ENCODE assay signal across 27 cellular contexts in the genomic region with DNA sequence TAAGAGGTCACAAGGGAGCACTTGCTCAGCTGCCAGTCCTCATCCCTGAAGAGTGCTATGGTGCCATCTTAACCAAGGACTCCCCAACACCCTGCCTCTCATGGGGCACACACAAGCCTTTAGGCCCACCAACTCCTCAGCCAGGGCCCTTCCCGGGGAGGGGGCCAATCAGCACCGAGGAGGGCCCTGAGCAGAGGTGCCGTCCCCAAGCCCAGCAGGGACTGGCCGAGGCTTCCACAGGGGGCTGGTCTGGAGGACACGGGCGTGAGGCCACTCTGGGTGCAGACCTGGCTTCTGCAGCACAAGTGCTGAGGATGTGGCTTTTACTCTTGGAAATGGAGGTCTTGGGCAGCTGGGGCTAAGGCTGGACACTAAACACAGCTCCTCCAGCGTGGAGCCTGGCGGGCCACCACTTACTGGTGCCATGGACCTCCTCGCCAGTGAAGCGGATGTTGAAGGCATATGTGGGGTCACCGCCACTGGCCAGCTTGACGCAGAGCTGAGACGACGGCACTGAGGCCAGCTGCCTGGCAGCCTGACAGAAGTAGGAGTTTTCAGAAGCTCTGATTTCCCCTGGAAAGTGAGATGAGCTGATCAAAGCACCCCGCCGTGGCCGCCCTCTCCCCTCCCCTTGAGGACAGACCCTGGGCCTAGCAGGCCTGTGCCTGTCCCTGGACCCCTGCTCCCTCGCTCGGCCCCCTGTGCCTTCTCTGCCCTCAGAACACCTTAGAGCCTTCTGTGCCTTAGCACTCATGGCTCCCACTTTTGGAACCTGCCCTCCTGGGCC. TPM values are rescaled to one million over a fixed set of nuclear protein-coding genes. Genes with fewer than 3 reads are reported as not detected.
A peak's percentile ranks its signal among the peaks of the same experiment; 100 is the strongest.
DNase-seq lines count a peak whose midpoint lies in the region; ATAC-seq and TF ChIP-seq lines count a peak whose summit lies in the region.
"Had no signal": no experiment of that assay in that cellular context is flagged by ENCODE, and none has a peak within 500 bp of the region (broad histone marks: within the 10 kb centered on the region; RNA-seq: fewer than 3 reads in every experiment).

No MANE protein-coding gene starts in this region.

- H3K36me3 Mint-ChIP-seq in activated T-cell treated with anti-CD3 and anti-CD28 coated beads, Interleukin-2, amount 50 U/mL, for 24 hours (ENCODE audit: low read depth) = peaks cover 32% of the 10 kb centered on the region
- peaks cover 9% of the 10 kb centered on the region for H3K36me3 Mint-ChIP-seq in activated T-cell treated with anti-CD3 and anti-CD28 coated beads, Interleukin-2, amount 50 U/mL, for 4 hours (ENCODE audit: insufficient read depth)
- peaks cover 0 to 8% (median 4%) of the 10 kb centered on the region in 3 donors for H3K36me3 Mint-ChIP-seq in immature natural killer cell

- no peak overlapping the region for H3K4me3 Mint-ChIP-seq in activated T-cell treated with anti-CD3 and anti-CD28 coated beads, Interleukin-2, amount 50 U/mL, for 24 hours
- H3K4me3 Mint-ChIP-seq in activated T-cell treated with anti-CD3 and anti-CD28 coated beads, Interleukin-2, amount 50 U/mL, for 4 hours = no peak overlapping the region
- no peak overlapping the region for H3K4me3 Mint-ChIP-seq in immature natural killer cell
- H3K4me3 Mint-ChIP-seq: activated naive CD8-positive, alpha-beta T cell treated with anti-CD3 and anti-CD28 coated beads for 36 hours had no signal

- no peaks in the 10 kb centered on the region for H3K27me3 Mint-ChIP-seq in activated T-cell treated with anti-CD3 and anti-CD28 coated beads, Interleukin-2, amount 50 U/mL, for 24 hours
- H3K27me3 Mint-ChIP-seq in activated T-cell treated with anti-CD3 and anti-CD28 coated beads, Interleukin-2, amount 50 U/mL, for 4 hours (ENCODE audit: low read depth) = no peaks in the 10 kb centered on the region
- peaks cover 0 to 3% (median 0%) of the 10 kb centered on the region in 3 donors for H3K27me3 Mint-ChIP-seq in immature natural killer cell (ENCODE audit: low read depth in 3 of 3)
- H3K27me3 Mint-ChIP-seq: activated naive CD8-positive, alpha-beta T cell treated with anti-CD3 and anti-CD28 coated beads for 36 hours had no signal

- H3K4me3 ChIP-seq in HEK293 (ENCODE audit: low read depth, low read length) = no peak overlapping the region
- H3K4me3 ChIP-seq: K562, Peyer's patch, SK-N-MC had no signal

- intact Hi-C loops in posterior vena cava (cut with DNase I) = no loop called here

- POLR2A ChIA-PET in HEK293 (lab: Yijun Ruan, JAX) = no interaction called here

- TF ChIP-seq CTCF in HEK293 (tag by site-specific recombination; IDR thresholded peaks at IDR 0.05) = no peak

- peak overlapping the region; percentile 31; the same call in 1 of the 2 replicates for H3K27ac ChIP-seq in HEK293 (ENCODE audit: extremely low read depth, low read depth, low read length)
- H3K27ac ChIP-seq: Peyer's patch, SK-N-MC had no signal

- DNase-seq in activated T-cell treated with anti-CD3 and anti-CD28 coated beads, Interleukin-2, amount 50 U/mL, for 24 hours = no peak
- DNase-seq in activated T-cell treated with anti-CD3 and anti-CD28 coated beads, Interleukin-2, amount 50 U/mL, for 4 hours = no peak
- DNase-seq in islet precursor cell = peak; percentile 53
- peak; percentile 63 for DNase-seq in posterior vena cava (ENCODE audit: low spot score)
- DNase-seq in SKM-1 treated with dmso at 0.1 percent for 144 hours (lab: John Stamatoyannopoulos, UW; ENCODE audit: unreplicated experiment) = no peak
- no peak for DNase-seq in immature natural killer cell
- DNase-seq: activated CD4-positive, alpha-beta T cell treated with anti-CD3 and anti-CD28 coated beads, Interleukin-2, amount 50 U/mL, for 48 hours; activated CD4-positive, CD25-positive, alpha-beta regulatory T cell; activated naive CD8-positive, alpha-beta T cell treated with anti-CD3 and anti-CD28 coated beads for 36 hours; activated T-cell treated with anti-CD3 and anti-CD28 coated beads, Interleukin-2, amount 50 U/mL, for 1 hour; COR-L47; effector CD4-positive, alpha-beta T cell; foreskin melanocyte; hippocampal formation; MM.1S; NCI-H1436; NCI-H510A treated with DMSO at 0.1 percent for 48 hours; NK-92 treated with Interleukin-12 subunit alpha and Interleukin-12 subunit beta, amount 100 ng/mL, for 24 hours; occipital lobe; Peyer's patch; retina; T-helper 9 cell had no signal

- no peaks in the 10 kb centered on the region for H3K9me3 ChIP-seq in HEK293 (ENCODE audit: control insufficient read depth, insufficient read depth, low read depth, low read length)
- H3K9me3 ChIP-seq: Peyer's patch had no signal

- H3K27ac Mint-ChIP-seq in activated T-cell treated with anti-CD3 and anti-CD28 coated beads, Interleukin-2, amount 50 U/mL, for 24 hours = peak overlapping the region; percentile 71
- peak overlapping the region in 1 of 6 donors; percentile 67 for H3K27ac Mint-ChIP-seq in immature natural killer cell

- no peak for ATAC-seq in activated T-cell treated with anti-CD3 and anti-CD28 coated beads, Interleukin-2, amount 50 U/mL, for 4 hours
- no peak for ATAC-seq in GM18519 (IDR thresholded peaks at IDR 0.05; ENCODE audit: low FRiP score, unreplicated experiment)
- ATAC-seq: esophagus mucosa had no signal

- CTCF ChIA-PET in HEK293 (lab: Yijun Ruan, JAX) = interaction anchor here (0.5 to 1.6 kb wide), 6 partner anchors 18 to 243 kb away, joined by 3 to 4 read pairs (median 4); no protein-coding TSS in a partner anchor

- H3K9me3 Mint-ChIP-seq in activated T-cell treated with anti-CD3 and anti-CD28 coated beads, Interleukin-2, amount 50 U/mL, for 24 hours = no peaks in the 10 kb centered on the region
- no peaks in the 10 kb centered on the region for H3K9me3 Mint-ChIP-seq in activated T-cell treated with anti-CD3 and anti-CD28 coated beads, Interleukin-2, amount 50 U/mL, for 4 hours
- no peaks in the 10 kb centered on the region for H3K9me3 Mint-ChIP-seq in immature natural killer cell
- H3K9me3 Mint-ChIP-seq: activated naive CD8-positive, alpha-beta T cell treated with anti-CD3 and anti-CD28 coated beads for 36 hours had no signal

- H3K36me3 ChIP-seq in HEK293 (ENCODE audit: control insufficient read depth in 2 of 2, insufficient read depth in 1 of 2, low read length in 2 of 2) = peaks cover 0 to 73% of the 10 kb centered on the region in 2 experiments; a peak in 2 of 3 replicates

- H3K4me1 Mint-ChIP-seq in activated T-cell treated with anti-CD3 and anti-CD28 coated beads, Interleukin-2, amount 50 U/mL, for 24 hours (ENCODE audit: low read depth) = peaks cover 1% of the 10 kb centered on the region
- H3K4me1 Mint-ChIP-seq in activated T-cell treated with anti-CD3 and anti-CD28 coated beads, Interleukin-2, amount 50 U/mL, for 4 hours (ENCODE audit: low read depth) = peaks cover 4% of the 10 kb centered on the region
- peaks cover 0 to 1% of the 10 kb centered on the region in 2 donors for H3K4me1 Mint-ChIP-seq in immature natural killer cell

- no peaks in the 10 kb centered on the region for H3K4me1 ChIP-seq in HEK293 (ENCODE audit: control insufficient read depth, insufficient read depth, low read length)
- H3K4me1 ChIP-seq: Peyer's patch had no signal

TF ChIP-seq in HEK293, 187 proteins besides CTCF, POLR2A, EP300 and RAD21 (continues in another document):
- TF ChIP-seq ZBTB17 (tag by site-specific recombination; IDR thresholded peaks at IDR 0.05) (no peak), ZNF391 (tag by site-specific recombination; IDR thresholded peaks at IDR 0.05; ENCODE audit: borderline replicate concordance, low read depth) (no peak), ZNF157 (tag by site-specific recombination; IDR thresholded peaks at IDR 0.05) (no peak), EGR2 (tag by site-specific recombination; IDR thresholded peaks at IDR 0.05; ENCODE audit: low read depth) (no peak), SCRT2 (tag by site-specific recombination; IDR thresholded peaks at IDR 0.05) (no peak), PRDM2 (tag by site-specific recombination; IDR thresholded peaks at IDR 0.05; ENCODE audit: borderline replicate concordance) (no peak)

RNA-seq across cellular contexts. Expression of gene TRAFD1, which starts 43.9 kb away (rescaled TPM):
- 10 to 100 TPM; 47.1 to 52.3 (median 49.4) TPM for total RNA-seq in activated T-cell treated with anti-CD3 and anti-CD28 coated beads, Interleukin-2, amount 50 U/mL, for 4 hours
- total RNA-seq in posterior vena cava = 10 to 100 TPM; 23.5 to 24.0 TPM
- 10 to 100 TPM; 46.2 to 84.6 (median 79.5) TPM for polyA plus RNA-seq in immature natural killer cell

Comparison
In these comparisons a context has a peak if more than half of its experiments do, and no peak if none do; other contexts are left out.
1. DNase-seq: peak in islet precursor cell (single experiment) and posterior vena cava (single experiment); none in activated T-cell treated with anti-CD3 and anti-CD28 coated beads, Interleukin-2, amount 50 U/mL, for 24 hours (single experiment), activated T-cell treated with anti-CD3 and anti-CD28 coated beads, Interleukin-2, amount 50 U/mL, for 4 hours (single experiment), SKM-1 treated with dmso at 0.1 percent for 144 hours (single experiment) and immature natural killer cell (0 of 3).